ENCODE assay signal across 7 cellular contexts in the genomic region with DNA sequence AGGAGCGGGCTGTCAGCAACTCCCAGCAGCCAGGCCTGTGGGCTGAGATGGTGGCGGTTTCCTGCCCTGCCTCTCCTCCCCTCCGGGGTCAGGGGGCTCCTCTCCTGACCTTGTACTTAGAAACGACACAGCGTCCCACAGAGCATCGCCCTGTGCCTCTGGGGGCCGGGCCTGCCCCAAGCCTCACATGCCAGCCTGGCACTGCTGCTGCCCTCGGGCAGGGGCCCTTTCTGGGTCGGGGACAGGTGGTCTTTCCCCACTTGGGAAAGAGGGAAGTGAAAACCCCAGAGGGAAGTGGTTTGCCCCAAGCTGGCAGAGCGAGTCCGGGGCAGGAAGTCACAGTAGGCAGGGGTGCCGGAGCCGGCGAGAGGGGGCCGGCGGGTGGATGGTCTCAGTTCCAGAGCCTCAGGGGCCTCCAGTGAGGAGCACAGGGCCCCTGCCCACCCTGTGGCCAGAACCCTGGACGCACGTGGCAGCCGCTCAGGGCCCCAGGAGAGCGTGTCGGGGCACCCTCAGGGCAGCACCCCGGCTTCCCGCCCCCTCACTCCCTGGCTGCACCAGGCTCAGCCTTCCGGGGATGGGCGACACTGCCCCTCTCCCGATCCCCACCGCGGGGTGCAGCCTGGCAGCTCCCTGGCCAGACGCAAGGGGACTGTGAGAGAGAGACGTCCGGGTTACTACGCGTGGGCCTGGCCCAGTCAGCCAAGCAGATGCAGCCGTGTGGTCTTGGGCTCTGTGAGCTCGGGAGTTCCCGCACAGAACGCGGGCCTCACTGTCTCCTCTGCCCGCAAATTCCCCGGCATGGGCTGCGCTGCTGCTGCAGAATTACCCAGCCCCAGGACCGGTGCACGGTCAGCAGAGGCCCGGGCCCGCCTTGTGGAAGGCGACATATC.
A peak's percentile ranks its signal among the peaks of the same experiment; 100 is the strongest.
DNase-seq lines count a peak whose midpoint lies in the region; ATAC-seq, FAIRE-seq and TF ChIP-seq lines count a peak whose summit lies in the region.
"Not testable (repeated sequence)": the region's sequence is repeated elsewhere in the genome, so short reads cannot be mapped to it uniquely, and the experiment has no call there.

No MANE protein-coding gene starts in this region.

- H3K36me3 ChIP-seq in GM12878 (ENCODE audit: control insufficient read depth in 2 of 2, insufficient read depth in 2 of 2, low read length in 1 of 2), result not testable (repeated sequence)

- H3K27ac Mint-ChIP-seq in activated CD8-positive, alpha-beta T cell treated with anti-CD3 and anti-CD28 coated beads for 36 hours; natural killer cell treated with Interleukin-12 subunit alpha and Interleukin-12 subunit beta and Interleukin-15 and Interleukin-18, amount 100 ng/mL, for 72 hours: not testable (repeated sequence)

- RAD21 ChIA-PET in GM12878 (lab: Charles Lee; ENCODE audit: unreplicated experiment), result not testable (repeated sequence)

- not testable (repeated sequence) for TF ChIP-seq RAD21 in GM12878 (IDR thresholded peaks at IDR 0.05; ENCODE audit: insufficient read depth, low read depth, low read length)

- WGBS in GM12878 (ENCODE audit: insufficient coverage, insufficient replicate concordance, low lambda C conversion rate, missing lambda C conversion rate), result no CpG with 5 or more reads among the region's 46 CpGs

- H3K27me3 ChIP-seq in GM12878 (replicated peaks in 1 of 2; ENCODE audit: control insufficient read depth in 2 of 2, insufficient read depth in 2 of 2, low read length in 1 of 2), result not testable (repeated sequence)

- not testable (repeated sequence) for H3K4me3 Mint-ChIP-seq in activated CD8-positive, alpha-beta T cell treated with anti-CD3 and anti-CD28 coated beads for 36 hours; natural killer cell treated with Interleukin-12 subunit alpha and Interleukin-12 subunit beta and Interleukin-15 and Interleukin-18, amount 100 ng/mL, for 72 hours

- FAIRE-seq in GM12878 (lab: Jason Lieb, UNC), result not testable (repeated sequence)

- POLR2A ChIA-PET in activated CD8-positive, alpha-beta T cell treated with anti-CD3 and anti-CD28 coated beads for 36 hours (lab: Charles Lee); GM12878 (lab: Charles Lee): not testable (repeated sequence)

- not testable (repeated sequence) for TF ChIP-seq EP300 in GM12878 (IDR thresholded peaks at IDR 0.05; ENCODE audit: borderline replicate concordance in 1 of 2, control insufficient read depth in 1 of 2, low read depth in 2 of 2, low read length in 2 of 2)

- not testable (repeated sequence) for TF ChIP-seq CTCF in activated CD8-positive, alpha-beta T cell treated with anti-CD3 and anti-CD28 coated beads for 36 hours (IDR thresholded peaks at IDR 0.05); GM12878 (IDR thresholded peaks at IDR 0.05 in 2 of 3, conservative IDR thresholded peaks at IDR 0.05 in 1 of 3; ENCODE audit: control insufficient read depth in 2 of 3, extremely low read depth in 1 of 3, insufficient read depth in 1 of 3, low read depth in 3 of 3, low read length in 3 of 3)

- H4K20me1 ChIP-seq in GM12878 (ENCODE audit: control insufficient read depth, insufficient read depth), result not testable (repeated sequence)

- H3K27me3 Mint-ChIP-seq in activated CD8-positive, alpha-beta T cell treated with anti-CD3 and anti-CD28 coated beads for 36 hours; natural killer cell treated with Interleukin-12 subunit alpha and Interleukin-12 subunit beta and Interleukin-15 and Interleukin-18, amount 100 ng/mL, for 72 hours: not testable (repeated sequence)

- not testable (repeated sequence) for H3K9me3 Mint-ChIP-seq in activated CD8-positive, alpha-beta T cell treated with anti-CD3 and anti-CD28 coated beads for 36 hours; natural killer cell treated with Interleukin-12 subunit alpha and Interleukin-12 subunit beta and Interleukin-15 and Interleukin-18, amount 100 ng/mL, for 72 hours

- SMC1A ChIA-PET in GM12878 (lab: Charles Lee; ENCODE audit: uncharacterized antibody, unreplicated experiment), result not testable (repeated sequence)

- in situ Hi-C loops in GM12878 (cut with MboI), result not testable (repeated sequence)

- intact Hi-C loops in activated CD8-positive, alpha-beta T cell treated with anti-CD3 and anti-CD28 coated beads for 36 hours (cut with micrococcal nuclease); GM12878 (cut with micrococcal nuclease; ENCODE audit: unreplicated experiment); left ventricle myocardium superior (cut with micrococcal nuclease): not testable (repeated sequence)

- not testable (repeated sequence) for H3K9me3 ChIP-seq in GM12878 (replicated peaks; ENCODE audit: control insufficient read depth, insufficient read depth, low read length)

- H3K4me2 ChIP-seq in GM12878 (ENCODE audit: control insufficient read depth, insufficient read depth), result not testable (repeated sequence)

- not testable (repeated sequence) for H2AFZ ChIP-seq in GM12878 (ENCODE audit: control insufficient read depth, low read depth, low read length)

- H3K27ac ChIP-seq in GM12878 (ENCODE audit: control insufficient read depth, insufficient read depth), result not testable (repeated sequence)

- not testable (repeated sequence) for H3K9ac ChIP-seq in GM12878 (ENCODE audit: control insufficient read depth, insufficient read depth, low read length)

- not testable (repeated sequence) for H3K79me2 ChIP-seq in GM12878 (ENCODE audit: control insufficient read depth, insufficient read depth, low read length)

- CTCF ChIA-PET in activated CD8-positive, alpha-beta T cell treated with anti-CD3 and anti-CD28 coated beads for 36 hours (lab: Charles Lee); GM12878 (lab: Yijun Ruan, JAX): not testable (repeated sequence)

- TF ChIP-seq POLR2A in GM12878 (IDR thresholded peaks at IDR 0.05; ENCODE audit: low read depth, low read length), result not testable (repeated sequence)

- not testable (repeated sequence) for H3K4me3 ChIP-seq in GM12878

- ATAC-seq in GM18511 (IDR thresholded peaks at IDR 0.05; ENCODE audit: unreplicated experiment) (peak; percentile 71), GM21447 (IDR thresholded peaks at IDR 0.05; ENCODE audit: unreplicated experiment) (peak; percentile 51), HG03354 (IDR thresholded peaks at IDR 0.05; ENCODE audit: poor library complexity, severe bottlenecking, unreplicated experiment) (peak; percentile 42), GM12878 (peak; percentile 81), left ventricle myocardium superior (peak; percentile 65)
- peak; percentile 64 for ATAC-seq in activated CD8-positive, alpha-beta T cell treated with anti-CD3 and anti-CD28 coated beads for 36 hours
- peak; percentile 69 to 77 for ATAC-seq in natural killer cell treated with Interleukin-12 subunit alpha and Interleukin-12 subunit beta and Interleukin-15 and Interleukin-18, amount 100 ng/mL, for 72 hours

- H3K4me1 ChIP-seq in GM12878 (ENCODE audit: control insufficient read depth, insufficient read depth, low read length), result not testable (repeated sequence)

- DNase-seq in activated CD8-positive, alpha-beta T cell treated with anti-CD3 and anti-CD28 coated beads for 36 hours; GM12878 (ENCODE audit: low read depth, low spot score); left ventricle myocardium superior; natural killer cell treated with Interleukin-12 subunit alpha and Interleukin-12 subunit beta and Interleukin-15 and Interleukin-18, amount 100 ng/mL, for 72 hours (ENCODE audit: low spot score): not testable (repeated sequence)

- BruUV-seq in GM12878 (replicated peaks; lab: Mats Ljungman, UMichigan), result not testable (repeated sequence)

- H3K36me3 Mint-ChIP-seq in activated CD8-positive, alpha-beta T cell treated with anti-CD3 and anti-CD28 coated beads for 36 hours (ENCODE audit: low read depth); natural killer cell treated with Interleukin-12 subunit alpha and Interleukin-12 subunit beta and Interleukin-15 and Interleukin-18, amount 100 ng/mL, for 72 hours: not testable (repeated sequence)

- not testable (repeated sequence) for H3K4me1 Mint-ChIP-seq in activated CD8-positive, alpha-beta T cell treated with anti-CD3 and anti-CD28 coated beads for 36 hours (ENCODE audit: low read depth); natural killer cell treated with Interleukin-12 subunit alpha and Interleukin-12 subunit beta and Interleukin-15 and Interleukin-18, amount 100 ng/mL, for 72 hours (ENCODE audit: low read depth in 2 of 2)
